ENCODE assay signal across 20 cellular contexts in the genomic region with DNA sequence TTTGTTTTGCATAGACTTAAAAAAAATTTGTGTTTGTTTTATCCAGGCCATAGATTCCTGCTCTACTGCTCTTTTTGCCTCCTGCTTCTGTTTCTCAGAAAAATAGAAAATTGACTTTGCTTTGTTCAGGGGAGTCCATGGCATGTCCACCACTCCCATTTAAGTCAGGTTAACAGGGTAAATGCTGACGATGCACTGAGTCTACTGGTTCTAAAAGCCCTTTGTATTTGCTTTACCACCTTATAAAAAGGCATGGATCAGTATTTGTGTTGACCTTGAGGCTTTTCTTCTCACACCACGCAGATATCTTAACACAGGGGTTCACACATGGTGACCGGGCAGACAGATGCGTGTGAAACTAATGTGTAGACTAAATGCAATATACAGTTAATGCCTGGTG.
"Had no signal": no experiment of that assay in that cellular context is flagged by ENCODE, and none has a peak within 500 bp of the region (broad histone marks: within the 10 kb centered on the region; RNA-seq: fewer than 3 reads in every experiment).

No MANE protein-coding gene starts in this region.

- H3K27me3 Mint-ChIP-seq: natural killer cell treated with Interleukin-12 subunit alpha and Interleukin-12 subunit beta and Interleukin-15 and Interleukin-18, amount 100 ng/mL, for 72 hours had no signal

- H3K36me3 ChIP-seq: suprapubic skin, tibial artery, upper lobe of left lung, uterus had no signal

- ATAC-seq: left colon; left ventricle myocardium superior; natural killer cell treated with Interleukin-12 subunit alpha and Interleukin-12 subunit beta and Interleukin-15 and Interleukin-18, amount 100 ng/mL, for 72 hours; stimulated activated effector memory CD8-positive, alpha-beta T cell treated with anti-CD3 and anti-CD28 coated beads, Interleukin-12 subunit alpha, Interleukin-12 subunit beta, amount 100 ng/mL, for 72 hours; stimulated activated naive CD8-positive, alpha-beta T cell treated with anti-CD3 and anti-CD28 coated beads, Interleukin-15, Interleukin-2, amounts not matched to agents 100 U/mL and 50 U/mL, for 24 hours had no signal

- H3K4me1 Mint-ChIP-seq: stimulated activated effector memory CD8-positive, alpha-beta T cell treated with anti-CD3 and anti-CD28 coated beads, Interleukin-12 subunit alpha, Interleukin-12 subunit beta, amount 100 ng/mL, for 72 hours had no signal

- DNase-seq: effector CD4-positive, alpha-beta T cell; foreskin melanocyte; head of caudate nucleus; hippocampal formation; left colon; left ventricle myocardium superior; mesenchymal stem cell; midbrain; posterior cingulate gyrus; stimulated activated CD4-positive, alpha-beta T cell treated with anti-CD3 and anti-CD28 coated beads, Interleukin-4, amount 100 ng/mL, for 1 hour; stimulated activated CD8-positive, alpha-beta memory T cell treated with anti-CD3 and anti-CD28 coated beads, Interleukin-4, amount 100 ng/mL, for 48 hours; stimulated activated naive CD8-positive, alpha-beta T cell treated with anti-CD3 and anti-CD28 coated beads, Interleukin-15, Interleukin-2, amounts not matched to agents 100 U/mL and 50 U/mL, for 24 hours; tibial artery; upper lobe of left lung; uterus had no signal

- H3K27me3 ChIP-seq: suprapubic skin, tibial artery, upper lobe of left lung, uterus had no signal

- H3K9me3 Mint-ChIP-seq: natural killer cell treated with Interleukin-12 subunit alpha and Interleukin-12 subunit beta and Interleukin-15 and Interleukin-18, amount 100 ng/mL, for 72 hours; stimulated activated effector memory CD8-positive, alpha-beta T cell treated with anti-CD3 and anti-CD28 coated beads, Interleukin-12 subunit alpha, Interleukin-12 subunit beta, amount 100 ng/mL, for 72 hours had no signal

- H3K27ac Mint-ChIP-seq: natural killer cell treated with Interleukin-12 subunit alpha and Interleukin-12 subunit beta and Interleukin-15 and Interleukin-18, amount 100 ng/mL, for 72 hours; stimulated activated effector memory CD8-positive, alpha-beta T cell treated with anti-CD3 and anti-CD28 coated beads, Interleukin-12 subunit alpha, Interleukin-12 subunit beta, amount 100 ng/mL, for 72 hours had no signal

- H3K4me3 Mint-ChIP-seq: natural killer cell treated with Interleukin-12 subunit alpha and Interleukin-12 subunit beta and Interleukin-15 and Interleukin-18, amount 100 ng/mL, for 72 hours; stimulated activated effector memory CD8-positive, alpha-beta T cell treated with anti-CD3 and anti-CD28 coated beads, Interleukin-12 subunit alpha, Interleukin-12 subunit beta, amount 100 ng/mL, for 72 hours had no signal

- H3K9me3 ChIP-seq: suprapubic skin, tibial artery, upper lobe of left lung, uterus had no signal

- H3K4me1 ChIP-seq: suprapubic skin, uterus had no signal

- H3K4me3 ChIP-seq: coronary artery, lung, suprapubic skin, tibial artery, upper lobe of left lung, uterus had no signal

- H3K27ac ChIP-seq: coronary artery, suprapubic skin, tibial artery, upper lobe of left lung, uterus had no signal

- H3K36me3 Mint-ChIP-seq: natural killer cell treated with Interleukin-12 subunit alpha and Interleukin-12 subunit beta and Interleukin-15 and Interleukin-18, amount 100 ng/mL, for 72 hours; stimulated activated effector memory CD8-positive, alpha-beta T cell treated with anti-CD3 and anti-CD28 coated beads, Interleukin-12 subunit alpha, Interleukin-12 subunit beta, amount 100 ng/mL, for 72 hours had no signal
